31 cellular contexts compared by ENCODE assay signal in the genomic region with DNA sequence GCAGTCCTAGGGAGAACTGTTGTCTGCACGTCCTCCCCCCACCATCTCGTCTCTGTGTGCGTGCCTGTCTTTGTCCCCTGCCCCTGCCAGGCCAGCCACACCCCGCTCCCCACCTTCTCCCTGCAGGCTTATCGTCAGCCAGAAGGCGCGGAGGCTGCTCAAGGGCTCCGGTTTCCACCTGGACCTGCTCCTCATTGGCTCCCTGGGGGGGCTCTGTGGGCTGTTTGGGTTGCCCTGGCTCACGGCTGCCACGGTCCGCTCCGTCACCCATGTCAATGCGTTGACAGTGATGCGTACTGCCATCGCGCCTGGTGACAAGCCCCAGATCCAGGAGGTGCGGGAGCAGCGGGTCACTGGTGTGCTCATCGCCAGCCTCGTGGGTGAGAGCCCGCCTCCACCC. TPM values are rescaled to one million over a fixed set of nuclear protein-coding genes. Genes with fewer than 3 reads are reported as not detected.
DNase-seq lines count a peak whose midpoint lies in the region; ATAC-seq, FAIRE-seq and TF ChIP-seq lines count a peak whose summit lies in the region.
"Had no signal": no experiment of that assay in that cellular context is flagged by ENCODE, and none has a peak within 500 bp of the region (broad histone marks: within the 10 kb centered on the region; RNA-seq: fewer than 3 reads in every experiment).

No MANE protein-coding gene starts in this region.

- intact Hi-C loops in Right ventricle myocardium superior (cut with DNase I) (no loop called here), uterus (cut with DNase I; ENCODE audit: low total_unique reads) (loop anchor here (10.0 kb wide), 1 partner anchor 75 kb away; no protein-coding TSS in a partner anchor), HepG2 (cut with micrococcal nuclease; ENCODE audit: unreplicated experiment) (no loop called here), thyroid gland (cut with DNase I) (loop anchor here (10.0 kb wide), 1 partner anchor 235 kb away; no protein-coding TSS in a partner anchor)

- peaks cover 3% of the 10 kb centered on the region for H3K27me3 Mint-ChIP-seq in activated CD8-positive, alpha-beta memory T cell treated with anti-CD3 and anti-CD28 coated beads, Interleukin-2, amount 10 ng/mL, durations not matched to agents 7 days and 5 days

- DNase-seq in activated CD8-positive, alpha-beta memory T cell treated with anti-CD3 and anti-CD28 coated beads, Interleukin-2, amount 50 U/mL, for 48 hours: peak; percentile 46
- DNase-seq in activated CD8-positive, alpha-beta memory T cell treated with anti-CD3 and anti-CD28 coated beads, Interleukin-2, amount 10 ng/mL, durations not matched to agents 7 days and 5 days: no peak
- DNase-seq in Right ventricle myocardium superior: peak; percentile 61
- no peak for DNase-seq in mesenchymal stem cell
- peak; percentile 14 to 15 for DNase-seq in uterus
- no peak for DNase-seq in HepG2 (ENCODE audit: low spot score)
- no peak for DNase-seq in thyroid gland
- DNase-seq: activated CD4-positive, alpha-beta T cell treated with anti-CD3 and anti-CD28 coated beads for 1 hour; activated naive CD4-positive, alpha-beta T cell treated with Interleukin-2 at 50 U/mL for 16 hours; activated T-cell treated with anti-CD3 and anti-CD28 coated beads, Interleukin-2, amount 50 U/mL, for 4 hours; AML-193; body of pancreas; glutamatergic neuron; H7; mammary epithelial cell; MM.1S; NCI-H1417; NCI-H2029 treated with DMSO at 0.1 percent for 48 hours; NCI-H345; NCI-H748 treated with DMSO at 0.1 percent for 48 hours; T-helper 17 cell had no signal

- H2AK5ac ChIP-seq in mesenchymal stem cell (ENCODE audit: low read length, severe bottlenecking): no peak overlapping the region

- TF ChIP-seq EP300 in HepG2 (IDR thresholded peaks at IDR 0.05; ENCODE audit: low read depth in 2 of 2, low read length in 2 of 2): no peak
- TF ChIP-seq EP300 in HepG2 (CRISPR knock-in tag; IDR thresholded peaks at IDR 0.05; ENCODE audit: borderline replicate concordance): no peak

- no peak overlapping the region for H3K23ac ChIP-seq in mesenchymal stem cell (ENCODE audit: low read length in 2 of 2)

- no peak for FAIRE-seq in HepG2 (lab: Jason Lieb, UNC)
- FAIRE-seq: A204.1, HTR-8/SVneo had no signal

- H2BK12ac ChIP-seq in mesenchymal stem cell (ENCODE audit: low read length in 2 of 2): no peak overlapping the region

- no TSS peak for BruUV-seq in HepG2 (replicated peaks; lab: Mats Ljungman, UMichigan)

- H2BK120ac ChIP-seq in mesenchymal stem cell (ENCODE audit: low read depth, low read length): no peak overlapping the region

- no peak overlapping the region for H2BK5ac ChIP-seq in mesenchymal stem cell (ENCODE audit: low read depth, low read length, poor library complexity, severe bottlenecking)

- peaks cover 8% of the 10 kb centered on the region for H3K4me1 ChIP-seq in mesenchymal stem cell (ENCODE audit: control insufficient read depth, insufficient read depth, low read depth, low read length)
- no peaks in the 10 kb centered on the region for H3K4me1 ChIP-seq in uterus
- peaks cover 11% of the 10 kb centered on the region for H3K4me1 ChIP-seq in HepG2 (ENCODE audit: insufficient read depth, low read length)
- H3K4me1 ChIP-seq in thyroid gland: peaks cover 0 to 8% of the 10 kb centered on the region in 2 donors

- H2BK15ac ChIP-seq in mesenchymal stem cell (ENCODE audit: low read depth, poor library complexity, severe bottlenecking): no peak overlapping the region

- ATAC-seq in activated CD8-positive, alpha-beta memory T cell treated with anti-CD3 and anti-CD28 coated beads, Interleukin-2, amount 10 ng/mL, durations not matched to agents 7 days and 5 days: no peak
- ATAC-seq in Right ventricle myocardium superior (ENCODE audit: poor library complexity) (no peak), HepG2 (no peak), HG03354 (IDR thresholded peaks at IDR 0.05; ENCODE audit: poor library complexity, severe bottlenecking, unreplicated experiment) (no peak)
- ATAC-seq: activated T-cell treated with anti-CD3 and anti-CD28 coated beads, Interleukin-2, amount 50 U/mL, for 4 hours; body of pancreas; T-helper 17 cell had no signal

- H4K8ac ChIP-seq in mesenchymal stem cell (ENCODE audit: low read length): no peak overlapping the region

- H3K14ac ChIP-seq in mesenchymal stem cell (ENCODE audit: low read length in 2 of 2): no peak overlapping the region

- H3K4me2 ChIP-seq in mesenchymal stem cell (ENCODE audit: low read length, poor library complexity, severe bottlenecking) (no peak overlapping the region), HepG2 (ENCODE audit: low read depth, low read length) (no peak overlapping the region)
- H3K4me2 ChIP-seq: KMS-11 had no signal

- TF ChIP-seq CTCF in uterus (IDR thresholded peaks at IDR 0.05) (no peak), HepG2 (CRISPR knock-in tag; IDR thresholded peaks at IDR 0.05) (no peak), thyroid gland (IDR thresholded peaks at IDR 0.05) (no peak)

- peaks cover 10 to 67% of the 10 kb centered on the region in 2 experiments for H3K36me3 ChIP-seq in mesenchymal stem cell (ENCODE audit: control insufficient read depth in 1 of 2, insufficient read depth in 2 of 2, low read depth in 1 of 2, low read length in 2 of 2)
- H3K36me3 ChIP-seq in uterus: no peaks in the 10 kb centered on the region
- no peaks in the 10 kb centered on the region for H3K36me3 ChIP-seq in HepG2 (replicated peaks in 1 of 2; ENCODE audit: control insufficient read depth in 1 of 2, insufficient read depth in 2 of 2, low read length in 2 of 2)
- no peaks in the 10 kb centered on the region for H3K36me3 ChIP-seq in thyroid gland
- H3K36me3 ChIP-seq: prostate gland, thoracic aorta had no signal

- H4K91ac ChIP-seq in mesenchymal stem cell (ENCODE audit: low read length): peak overlapping the region; percentile 20

- H3K4ac ChIP-seq in mesenchymal stem cell (ENCODE audit: low read depth in 1 of 2, low read length in 2 of 2): no peak overlapping the region

- no peaks in the 10 kb centered on the region for H3K36me3 Mint-ChIP-seq in activated CD8-positive, alpha-beta memory T cell treated with anti-CD3 and anti-CD28 coated beads, Interleukin-2, amount 10 ng/mL, durations not matched to agents 7 days and 5 days

- TF ChIP-seq POLR2A in uterus (IDR thresholded peaks at IDR 0.05): no peak
- TF ChIP-seq POLR2A in HepG2 (IDR thresholded peaks at IDR 0.05; ENCODE audit: insufficient read depth in 1 of 2, low read depth in 2 of 2, low read length in 2 of 2): no peak
- TF ChIP-seq POLR2A in thyroid gland (IDR thresholded peaks at IDR 0.05): no peak

- no peaks in the 10 kb centered on the region for H3K9me3 Mint-ChIP-seq in activated CD8-positive, alpha-beta memory T cell treated with anti-CD3 and anti-CD28 coated beads, Interleukin-2, amount 10 ng/mL, durations not matched to agents 7 days and 5 days (ENCODE audit: low read depth)
- H3K9me3 Mint-ChIP-seq: activated T-cell treated with anti-CD3 and anti-CD28 coated beads, Interleukin-2, amount 50 U/mL, for 4 hours; neural crest cell; stimulated activated naive CD8-positive, alpha-beta T cell treated with anti-CD3 and anti-CD28 coated beads, Interleukin-15, Interleukin-2, amounts not matched to agents 100 ng/mL and 50 ng/mL, for 24 hours had no signal

- TF ChIP-seq RAD21 in HepG2 (CRISPR knock-in tag; IDR thresholded peaks at IDR 0.05): no peak

- no peak overlapping the region for H3K18ac ChIP-seq in mesenchymal stem cell (ENCODE audit: low read depth in 1 of 2, low read length in 2 of 2)

- POLR2A ChIA-PET in HepG2 (lab: Yijun Ruan, JAX): no interaction called here

- H3K9me3 ChIP-seq in mesenchymal stem cell (ENCODE audit: control insufficient read depth, low read length) (no peaks in the 10 kb centered on the region), uterus (no peaks in the 10 kb centered on the region), HepG2 (ENCODE audit: low read length) (no peaks in the 10 kb centered on the region), thyroid gland (no peaks in the 10 kb centered on the region)
- H3K9me3 ChIP-seq: body of pancreas, prostate gland, thoracic aorta had no signal

- WGBS in mesenchymal stem cell: 90% methylated on average over 21 of the region's 21 CpGs
- WGBS in HepG2 (ENCODE audit: low lambda C conversion rate): 35% methylated on average over 15 of the region's 21 CpGs
- 89% methylated on average over 20 to 21 of the region's 21 CpGs for WGBS in thyroid gland, 2 donors

- peaks cover 17% of the 10 kb centered on the region for H3K4me1 Mint-ChIP-seq in activated CD8-positive, alpha-beta memory T cell treated with anti-CD3 and anti-CD28 coated beads, Interleukin-2, amount 10 ng/mL, durations not matched to agents 7 days and 5 days

- CTCF ChIA-PET in activated CD8-positive, alpha-beta memory T cell treated with anti-CD3 and anti-CD28 coated beads, Interleukin-2, amount 10 ng/mL, durations not matched to agents 7 days and 5 days (lab: Charles Lee): interaction anchor here (0.6 to 2.0 kb wide), 3 partner anchors 79 to 104 kb away, joined by 3 to 6 read pairs (median 3); no protein-coding TSS in a partner anchor
- CTCF ChIA-PET in HepG2 (lab: Yijun Ruan, JAX; ENCODE audit: low intra/inter-chr PET ratio, low total read pairs): no interaction called here

- in situ Hi-C loops in HepG2 (cut with HindIII; ENCODE audit: extremely low pct_ligation_motif_present, low pct_unique_long_range_greater_than_20kb): no loop called here

- H4K20me1 ChIP-seq in HepG2 (ENCODE audit: insufficient read depth, low read length): no peaks in the 10 kb centered on the region

- no peak overlapping the region for H3K9ac ChIP-seq in mesenchymal stem cell (ENCODE audit: low read length)
- H3K9ac ChIP-seq in HepG2 (ENCODE audit: insufficient read depth, low read depth, low read length): no peak overlapping the region
- H3K9ac ChIP-seq: KMS-11 had no signal

- no peak overlapping the region for H3K4me3 Mint-ChIP-seq in activated CD8-positive, alpha-beta memory T cell treated with anti-CD3 and anti-CD28 coated beads, Interleukin-2, amount 10 ng/mL, durations not matched to agents 7 days and 5 days
- H3K4me3 Mint-ChIP-seq: activated T-cell treated with anti-CD3 and anti-CD28 coated beads, Interleukin-2, amount 50 U/mL, for 4 hours; neural crest cell; stimulated activated naive CD8-positive, alpha-beta T cell treated with anti-CD3 and anti-CD28 coated beads, Interleukin-15, Interleukin-2, amounts not matched to agents 100 ng/mL and 50 ng/mL, for 24 hours; T-helper 17 cell had no signal

- no peak overlapping the region for H2AFZ ChIP-seq in mesenchymal stem cell (ENCODE audit: low read depth, low read length)
- no peak overlapping the region for H2AFZ ChIP-seq in HepG2 (ENCODE audit: low read length)

- H3K27me3 ChIP-seq in mesenchymal stem cell (ENCODE audit: control insufficient read depth in 1 of 2, insufficient read depth in 1 of 2, low read length in 2 of 2): no peaks in the 10 kb centered on the region
- H3K27me3 ChIP-seq in uterus: no peaks in the 10 kb centered on the region
- H3K27me3 ChIP-seq in HepG2 (ENCODE audit: control insufficient read depth in 1 of 2, insufficient read depth in 2 of 2, low read length in 2 of 2): peaks cover 25 to 89% of the 10 kb centered on the region in 2 experiments
- no peaks in the 10 kb centered on the region for H3K27me3 ChIP-seq in thyroid gland
- H3K27me3 ChIP-seq: body of pancreas had no signal

- no peak overlapping the region for H3K27ac Mint-ChIP-seq in activated CD8-positive, alpha-beta memory T cell treated with anti-CD3 and anti-CD28 coated beads, Interleukin-2, amount 10 ng/mL, durations not matched to agents 7 days and 5 days
- H3K27ac Mint-ChIP-seq: stimulated activated naive CD8-positive, alpha-beta T cell treated with anti-CD3 and anti-CD28 coated beads, Interleukin-15, Interleukin-2, amounts not matched to agents 100 ng/mL and 50 ng/mL, for 24 hours; T-helper 17 cell had no signal

- H3K27ac ChIP-seq in mesenchymal stem cell (ENCODE audit: low read length, poor library complexity, severe bottlenecking) (no peak overlapping the region), uterus (no peak overlapping the region), HepG2 (ENCODE audit: extremely low read length, insufficient read depth, low read length) (no peak overlapping the region), thyroid gland (no peak overlapping the region)
- H3K27ac ChIP-seq: body of pancreas, KMS-11, prostate gland, RWPE1, SK-N-MC, thoracic aorta had no signal

- no peaks in the 10 kb centered on the region for H3K79me2 ChIP-seq in HepG2 (ENCODE audit: insufficient read depth, low read length)

- no peaks in the 10 kb centered on the region for H3K79me1 ChIP-seq in mesenchymal stem cell (replicated peaks; ENCODE audit: low read length, poor library complexity, severe bottlenecking)

- H3K4me3 ChIP-seq in mesenchymal stem cell (ENCODE audit: insufficient read depth in 1 of 2, low read depth in 1 of 2, low read length in 2 of 2) (no peak overlapping the region), uterus (no peak overlapping the region), HepG2 (replicated peaks in 1 of 3; ENCODE audit: insufficient read depth in 1 of 3, low read depth in 2 of 3, low read length in 3 of 3) (no peak overlapping the region), thyroid gland (replicated peaks in 1 of 3) (no peak overlapping the region)
- H3K4me3 ChIP-seq: body of pancreas, prostate gland, SK-N-MC, thoracic aorta had no signal

RNA-seq across cellular contexts. Expression of a gene that starts 11.9 kb away (rescaled TPM):
- not detected for total RNA-seq in activated CD8-positive, alpha-beta memory T cell treated with anti-CD3 and anti-CD28 coated beads, Interleukin-2, amount 10 ng/mL, durations not matched to agents 7 days and 5 days
- total RNA-seq in Right ventricle myocardium superior (503 TPM), uterus (10 to 100 TPM in 1 of 4 donors, 1 to 10 TPM in 3; 2.3 to 29.4 (median 3.5) TPM), HepG2 (2016; rRNA removed; fragmentation: Illumina TruSeq; extraction: Trizol) (0.10 and 0.18 TPM in 2 replicates), thyroid gland (1 to 10 TPM; 1.2 to 3.2 (median 2.8) TPM)
- 2.6 TPM for polyA plus RNA-seq in mesenchymal stem cell (2013, experiment 1 of 2)
- 2.6 TPM for polyA plus RNA-seq in mesenchymal stem cell (2013, experiment 2 of 2)
- total RNA-seq in HepG2 (2016; cell fraction: cytosol; rRNA removed; fragmentation: Illumina TruSeq; extraction: Trizol; ENCODE audit: low read depth): not detected in 2 replicates
- 0.13 and 0.22 TPM in 2 replicates for total RNA-seq in HepG2 (2016; cell fraction: insoluble cytoplasmic fraction; rRNA removed; fragmentation: Illumina TruSeq; extraction: Trizol)
- not detected in 2 replicates for total RNA-seq in HepG2 (2016; cell fraction: membrane; rRNA removed; fragmentation: Illumina TruSeq; extraction: Trizol)
- 0.22 and 0.53 TPM in 2 replicates for total RNA-seq in HepG2 (2016; cell fraction: nucleus; rRNA removed; fragmentation: Illumina TruSeq; extraction: Trizol)
- polyA plus RNA-seq in HepG2 (2011; rRNA removed): 0.95 and 1.2 TPM in 2 replicates
- 0.55 and 0.62 TPM in 2 replicates for polyA plus RNA-seq in HepG2 (2011; cell fraction: cytosol; rRNA removed)
- polyA plus RNA-seq in HepG2 (2011; cell fraction: nucleus; rRNA removed): 10.4 and 15.1 TPM in 2 replicates
- polyA plus RNA-seq in HepG2 (2012): 0.32 and 0.75 TPM in 2 replicates
- polyA plus RNA-seq in HepG2 (2016; cell fraction: cytosol; fragmentation: Illumina TruSeq; extraction: Trizol; ENCODE audit: low read depth): 0.05 TPM in 1 of 2 replicates, not detected in the other
- polyA plus RNA-seq in HepG2 (2016; cell fraction: insoluble cytoplasmic fraction; fragmentation: Illumina TruSeq; extraction: Trizol; ENCODE audit: low read depth): 0.17 TPM in 1 of 2 replicates, not detected in the other
- polyA plus RNA-seq in HepG2 (2016; cell fraction: membrane; fragmentation: Illumina TruSeq; extraction: Trizol; ENCODE audit: low read depth): 0.13 TPM in 1 of 2 replicates, not detected in the other
- 0.52 and 0.57 TPM in 2 replicates for polyA plus RNA-seq in HepG2 (2016; cell fraction: nucleus; fragmentation: Illumina TruSeq; extraction: Trizol; ENCODE audit: insufficient read depth, low read depth)
- polyA minus RNA-seq in HepG2 (2011; rRNA and poly(A)+ RNA removed; ENCODE audit: low replicate concordance): 1.2 TPM in 1 of 2 replicates, not detected in the other
- 0.70 TPM in 1 of 2 replicates, not detected in the other for polyA minus RNA-seq in HepG2 (2011; cell fraction: cytosol; rRNA and poly(A)+ RNA removed)
- 2.1 and 2.6 TPM in 2 replicates for polyA minus RNA-seq in HepG2 (2011; cell fraction: nucleus; rRNA and poly(A)+ RNA removed)

RNA-seq across cellular contexts. Expression of a gene that starts 41.7 kb away (rescaled TPM):
- 10 to 100 TPM; 27.7 to 30.8 TPM for total RNA-seq in activated CD8-positive, alpha-beta memory T cell treated with anti-CD3 and anti-CD28 coated beads, Interleukin-2, amount 10 ng/mL, durations not matched to agents 7 days and 5 days
- total RNA-seq in Right ventricle myocardium superior: 15.6 TPM
- polyA plus RNA-seq in mesenchymal stem cell (2013, experiment 1 of 2): 14.6 TPM
- 13.3 TPM for polyA plus RNA-seq in mesenchymal stem cell (2013, experiment 2 of 2)
- 10 to 100 TPM in 2 of 4 donors, 1 to 10 TPM in 1, under 1 TPM in 1; 0.51 to 28.0 (median 13.1) TPM for total RNA-seq in uterus
- total RNA-seq in HepG2 (2016; rRNA removed; fragmentation: Illumina TruSeq; extraction: Trizol): 5.6 and 12.8 TPM in 2 replicates
- total RNA-seq in HepG2 (2016; cell fraction: cytosol; rRNA removed; fragmentation: Illumina TruSeq; extraction: Trizol; ENCODE audit: low read depth): 3.5 and 4.7 TPM in 2 replicates
- total RNA-seq in HepG2 (2016; cell fraction: insoluble cytoplasmic fraction; rRNA removed; fragmentation: Illumina TruSeq; extraction: Trizol): 5.0 and 14.2 TPM in 2 replicates
- 2.7 and 3.2 TPM in 2 replicates for total RNA-seq in HepG2 (2016; cell fraction: membrane; rRNA removed; fragmentation: Illumina TruSeq; extraction: Trizol)
- total RNA-seq in HepG2 (2016; cell fraction: nucleus; rRNA removed; fragmentation: Illumina TruSeq; extraction: Trizol): 20.7 and 21.9 TPM in 2 replicates
- polyA plus RNA-seq in HepG2 (2011; rRNA removed): 24.0 and 30.2 TPM in 2 replicates
- 5.6 and 8.5 TPM in 2 replicates for polyA plus RNA-seq in HepG2 (2011; cell fraction: cytosol; rRNA removed)
- 272 and 337 TPM in 2 replicates for polyA plus RNA-seq in HepG2 (2011; cell fraction: nucleus; rRNA removed)
- 18.1 and 20.5 TPM in 2 replicates for polyA plus RNA-seq in HepG2 (2012)
- polyA plus RNA-seq in HepG2 (2016; cell fraction: cytosol; fragmentation: Illumina TruSeq; extraction: Trizol; ENCODE audit: low read depth): 0.70 and 0.72 TPM in 2 replicates
- polyA plus RNA-seq in HepG2 (2016; cell fraction: insoluble cytoplasmic fraction; fragmentation: Illumina TruSeq; extraction: Trizol; ENCODE audit: low read depth): 3.7 and 5.6 TPM in 2 replicates
- polyA plus RNA-seq in HepG2 (2016; cell fraction: membrane; fragmentation: Illumina TruSeq; extraction: Trizol; ENCODE audit: low read depth): 1.2 TPM in 2 replicates
- 44.8 and 52.7 TPM in 2 replicates for polyA plus RNA-seq in HepG2 (2016; cell fraction: nucleus; fragmentation: Illumina TruSeq; extraction: Trizol; ENCODE audit: insufficient read depth, low read depth)
- 23.0 and 45.7 TPM in 2 replicates for polyA minus RNA-seq in HepG2 (2011; rRNA and poly(A)+ RNA removed; ENCODE audit: low replicate concordance)
- polyA minus RNA-seq in HepG2 (2011; cell fraction: cytosol; rRNA and poly(A)+ RNA removed): 8.2 and 10.4 TPM in 2 replicates
- polyA minus RNA-seq in HepG2 (2011; cell fraction: nucleus; rRNA and poly(A)+ RNA removed): 52.1 and 52.7 TPM in 2 replicates
- 10 to 100 TPM; 14.6 to 25.0 (median 19.7) TPM for total RNA-seq in thyroid gland

Comparison
In these comparisons a context has a peak if more than half of its experiments do, and no peak if none do; other contexts are left out.
1. DNase-seq: peak in activated CD8-positive, alpha-beta memory T cell treated with anti-CD3 and anti-CD28 coated beads, Interleukin-2, amount 50 U/mL, for 48 hours (single experiment), Right ventricle myocardium superior (single experiment) and uterus (2 of 2); none in activated CD8-positive, alpha-beta memory T cell treated with anti-CD3 and anti-CD28 coated beads, Interleukin-2, amount 10 ng/mL, durations not matched to agents 7 days and 5 days (single experiment), mesenchymal stem cell (single experiment), HepG2 (single experiment) and thyroid gland (0 of 2).
2. RNA of a gene that starts 11.9 kb away (total RNA-seq): 503 TPM in Right ventricle myocardium superior (single experiment); 2.3 to 29.4 TPM in uterus, 1.2 to 3.2 TPM in thyroid gland, 0.10 to 0.53 TPM in HepG2 and not detected in activated CD8-positive, alpha-beta memory T cell treated with anti-CD3 and anti-CD28 coated beads, Interleukin-2, amount 10 ng/mL, durations not matched to agents 7 days and 5 days; every median in the first group is over 10 times any median in the second.
3. intact Hi-C loops: an anchor here in uterus (10.0 kb wide) and thyroid gland (10.0 kb wide); none called in Right ventricle myocardium superior and HepG2.